ENCODE assay signal across 1 cellular context in genomic region chr6:149425224-149425623, GRCh38.
TF ChIP-seq lines count a peak whose summit lies in the region.

No MANE protein-coding gene starts in this region.

TF ChIP-seq in HEK293T, 16 proteins besides CTCF, POLR2A, EP300 and RAD21:
- TF ChIP-seq, protein P1, sequence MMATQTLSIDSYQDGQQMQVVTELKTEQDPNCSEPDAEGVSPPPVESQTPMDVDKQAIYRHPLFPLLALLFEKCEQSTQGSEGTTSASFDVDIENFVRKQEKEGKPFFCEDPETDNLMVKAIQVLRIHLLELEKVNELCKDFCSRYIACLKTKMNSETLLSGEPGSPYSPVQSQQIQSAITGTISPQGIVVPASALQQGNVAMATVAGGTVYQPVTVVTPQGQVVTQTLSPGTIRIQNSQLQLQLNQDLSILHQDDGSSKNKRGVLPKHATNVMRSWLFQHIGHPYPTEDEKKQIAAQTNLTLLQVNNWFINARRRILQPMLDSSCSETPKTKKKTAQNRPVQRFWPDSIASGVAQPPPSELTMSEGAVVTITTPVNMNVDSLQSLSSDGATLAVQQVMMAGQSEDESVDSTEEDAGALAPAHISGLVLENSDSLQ (IDR thresholded peaks at IDR 0.05) = no peak
- TF ChIP-seq ZNF384 (IDR thresholded peaks at IDR 0.05) (no peak), SP1 (IDR thresholded peaks at IDR 0.05) (no peak), SUZ12 (IDR thresholded peaks at IDR 0.05) (no peak), BHLHE40 (IDR thresholded peaks at IDR 0.05; ENCODE audit: borderline replicate concordance) (no peak), L3MBTL2 (conservative IDR thresholded peaks at IDR 0.05) (no peak)
